In genomic region chr12:94815450-94815849, GRCh38 we compare ENCODE assay signal across 24 cellular contexts.
DNase-seq lines count a peak whose midpoint lies in the region; ATAC-seq, FAIRE-seq and TF ChIP-seq lines count a peak whose summit lies in the region.
"Had no signal": no experiment of that assay in that cellular context is flagged by ENCODE, and none has a peak within 500 bp of the region (broad histone marks: within the 10 kb centered on the region; RNA-seq: fewer than 3 reads in every experiment).

No MANE protein-coding gene starts in this region.

- ATAC-seq in DND-41 (ENCODE audit: insufficient read depth, low read depth) (no peak), activated B cell treated with CpG ODN at 0.5 μM for 24 hours (ENCODE audit: low read depth) (no peak), memory B cell (ENCODE audit: low read depth) (no peak), GM18502 (IDR thresholded peaks at IDR 0.05; ENCODE audit: poor library complexity, unreplicated experiment) (no peak)
- ATAC-seq: Right ventricle myocardium inferior had no signal

- H3K4me2 ChIP-seq in DND-41 (ENCODE audit: insufficient read depth, low read length) = peak overlapping the region; percentile 45

- intact Hi-C loops in activated B cell treated with CpG ODN at 0.5 μM for 24 hours (cut with micrococcal nuclease) (loop anchor here (10.0 kb wide), 1 partner anchor 399 kb away; the partner anchor contains the start of genes FGD6 and VEZT), esophagus squamous epithelium (cut with DNase I) (no loop called here), testis (cut with DNase I; ENCODE audit: low total_unique reads) (no loop called here)

- TF ChIP-seq CTCF in DND-41 (IDR thresholded peaks at IDR 0.05; ENCODE audit: borderline replicate concordance, extremely low read depth, low read length, poor library complexity, severe bottlenecking) (no peak), activated B cell treated with CpG ODN at 0.5 μM for 24 hours (IDR thresholded peaks at IDR 0.05) (no peak), esophagus squamous epithelium (IDR thresholded peaks at IDR 0.05) (no peak), D721Med (IDR thresholded peaks at IDR 0.05; ENCODE audit: insufficient read depth, missing control alignments) (no peak), testis (IDR thresholded peaks at IDR 0.05) (no peak)

- H3K9me3 ChIP-seq in DND-41 (ENCODE audit: insufficient read depth, low read length, severe bottlenecking) (peaks cover 25% of the 10 kb centered on the region), esophagus squamous epithelium (peaks cover 0 to 32% (median 8%) of the 10 kb centered on the region in 3 donors), testis (no peaks in the 10 kb centered on the region)

- no peak overlapping the region for H3K27ac ChIP-seq in DND-41 (ENCODE audit: low read length)
- H3K27ac ChIP-seq in esophagus squamous epithelium = no peak overlapping the region
- no peak overlapping the region for H3K27ac ChIP-seq in testis
- H3K27ac ChIP-seq: GM23248, HL-60, SJSA1 had no signal

- H3K4me1 Mint-ChIP-seq in IgD-negative memory B cell = peaks cover 33 to 57% (median 39%) of the 10 kb centered on the region in 3 donors
- H3K4me1 Mint-ChIP-seq in activated B cell treated with CpG ODN at 0.5 μM for 24 hours = peaks cover 64% of the 10 kb centered on the region
- peaks cover 29% of the 10 kb centered on the region for H3K4me1 Mint-ChIP-seq in memory B cell
- H3K4me1 Mint-ChIP-seq: CD4-positive, CD25-positive, alpha-beta regulatory T cell had no signal

- H3K36me3 Mint-ChIP-seq in IgD-negative memory B cell = peaks cover 31% of the 10 kb centered on the region
- peaks cover 47% of the 10 kb centered on the region for H3K36me3 Mint-ChIP-seq in activated B cell treated with CpG ODN at 0.5 μM for 24 hours (ENCODE audit: low read depth)
- H3K36me3 Mint-ChIP-seq in memory B cell = peaks cover 28% of the 10 kb centered on the region
- H3K36me3 Mint-ChIP-seq: CD4-positive, CD25-positive, alpha-beta regulatory T cell had no signal

- H3K4me3 Mint-ChIP-seq in IgD-negative memory B cell (peak overlapping the region; percentile 87 to 96 (median 93)), activated B cell treated with CpG ODN at 0.5 μM for 24 hours (peak overlapping the region; percentile 87), memory B cell (peak overlapping the region; percentile 82)
- H3K4me3 Mint-ChIP-seq: CD4-positive, CD25-positive, alpha-beta regulatory T cell had no signal

- H3K27ac Mint-ChIP-seq in IgD-negative memory B cell (peak overlapping the region; percentile 93 to 97 (median 94)), activated B cell treated with CpG ODN at 0.5 μM for 24 hours (peak overlapping the region; percentile 97), memory B cell (peak overlapping the region; percentile 96)
- H3K27ac Mint-ChIP-seq: CD4-positive, CD25-positive, alpha-beta regulatory T cell had no signal

- H3K9me3 Mint-ChIP-seq in IgD-negative memory B cell (peaks cover 3 to 22% (median 22%) of the 10 kb centered on the region in 3 donors), activated B cell treated with CpG ODN at 0.5 μM for 24 hours (peaks cover 24% of the 10 kb centered on the region), memory B cell (peaks cover 10% of the 10 kb centered on the region)

- no peaks in the 10 kb centered on the region for H3K79me2 ChIP-seq in DND-41 (ENCODE audit: insufficient read depth, low read length)

- H3K27me3 Mint-ChIP-seq in IgD-negative memory B cell = no peaks in the 10 kb centered on the region
- H3K27me3 Mint-ChIP-seq in activated B cell treated with CpG ODN at 0.5 μM for 24 hours = no peaks in the 10 kb centered on the region
- H3K27me3 Mint-ChIP-seq in memory B cell = no peaks in the 10 kb centered on the region

- POLR2A ChIA-PET in activated B cell treated with CpG ODN at 0.5 μM for 24 hours (lab: Charles Lee) = interaction anchor here (1.7 to 4.7 kb wide), 4 partner anchors 15 to 59 kb away, joined by 3 to 51 read pairs (median 44); no protein-coding TSS in a partner anchor

- WGBS in esophagus squamous epithelium, 2 donors = 63 to 100% methylated on average over 1 of the region's 2 CpGs
- 88 to 94% methylated on average over 2 of the region's 2 CpGs for WGBS in testis, 2 donors

- no peaks in the 10 kb centered on the region for H4K20me1 ChIP-seq in DND-41 (ENCODE audit: insufficient read depth, low read length)

- H3K9ac ChIP-seq in DND-41 (ENCODE audit: low read depth, low read length) = no peak overlapping the region
- H3K9ac ChIP-seq: GM23248 had no signal

- CTCF ChIA-PET in activated B cell treated with CpG ODN at 0.5 μM for 24 hours (lab: Charles Lee) = interaction anchor here (4.9 kb wide), 1 partner anchor 59 kb away, joined by 62 read pairs; no protein-coding TSS in a partner anchor

- no peak for FAIRE-seq in D721Med (lab: Jason Lieb, UNC)
- FAIRE-seq: G401.6 had no signal

- H3K36me3 ChIP-seq in DND-41 (ENCODE audit: insufficient read depth, low read length) (no peaks in the 10 kb centered on the region), esophagus squamous epithelium (no peaks in the 10 kb centered on the region), testis (ENCODE audit: low read depth, missing control alignments) (no peaks in the 10 kb centered on the region)
- H3K36me3 ChIP-seq: SJSA1 had no signal

- no peak for DNase-seq in DND-41
- DNase-seq in activated B cell treated with CpG ODN at 0.5 μM for 24 hours = no peak
- DNase-seq in memory B cell (ENCODE audit: low spot score in 2 of 2) = no peak
- no peak for DNase-seq in esophagus squamous epithelium (lab: John Stamatoyannopoulos, UW)
- no peak for DNase-seq in D721Med (ENCODE audit: insufficient read length, low spot score)
- DNase-seq in testis = no peak
- DNase-seq: CD4-positive, CD25-positive, alpha-beta regulatory T cell; DMS 273 treated with DMSO at 0.1 percent for 48 hours; DMS79 treated with DMSO at 0.1 percent for 48 hours; GM23248; HCEC 1CT; KG1; NCI-H1105; NCI-H146; NCI-H2029; NCI-H226; NCI-H510A treated with DMSO at 0.1 percent for 48 hours; NCI-H748 treated with DMSO at 0.1 percent for 48 hours had no signal

- TF ChIP-seq POLR2A in esophagus squamous epithelium (IDR thresholded peaks at IDR 0.05) = no peak
- TF ChIP-seq POLR2A in testis (IDR thresholded peaks at IDR 0.05) = no peak

- H3K4me1 ChIP-seq in DND-41 (ENCODE audit: insufficient read depth, low read length) (peaks cover 15% of the 10 kb centered on the region), esophagus squamous epithelium (no peaks in the 10 kb centered on the region), testis (no peaks in the 10 kb centered on the region)

- no peak overlapping the region for H2AFZ ChIP-seq in DND-41 (ENCODE audit: low read depth, low read length)
- H2AFZ ChIP-seq: GM23248 had no signal

- H3K4me3 ChIP-seq in DND-41 (ENCODE audit: low read depth in 1 of 2, low read length in 2 of 2) (no peak overlapping the region), esophagus squamous epithelium (no peak overlapping the region), testis (no peak overlapping the region)
- H3K4me3 ChIP-seq: GM23248, SJSA1 had no signal

- H3K27me3 ChIP-seq in DND-41 (ENCODE audit: insufficient read depth, low read length, poor library complexity) (no peaks in the 10 kb centered on the region), esophagus squamous epithelium (no peaks in the 10 kb centered on the region), testis (no peaks in the 10 kb centered on the region)
- H3K27me3 ChIP-seq: SJSA1 had no signal
